23 cellular contexts compared by ENCODE assay signal in the genomic region with DNA sequence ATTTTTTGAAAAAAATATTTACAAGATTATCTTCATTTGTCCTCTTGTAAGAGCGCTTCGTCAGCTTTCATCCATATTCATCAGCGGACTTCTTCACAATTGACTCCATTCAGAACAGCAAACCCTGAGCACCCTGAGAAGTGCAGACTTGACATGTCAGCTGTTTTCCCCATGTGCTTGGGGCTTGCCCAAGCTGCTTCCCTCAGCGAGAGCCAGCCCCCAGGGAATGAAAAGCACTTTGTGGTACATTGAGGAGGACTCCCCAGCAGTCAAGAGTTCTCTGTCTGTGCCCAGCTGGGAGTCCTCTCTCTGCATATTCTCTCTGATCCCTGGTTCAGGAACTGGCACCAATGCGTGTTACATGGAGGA. TPM values are rescaled to one million over a fixed set of nuclear protein-coding genes. Genes with fewer than 3 reads are reported as not detected.
A peak's percentile ranks its signal among the peaks of the same experiment; 100 is the strongest.
DNase-seq lines count a peak whose midpoint lies in the region; ATAC-seq and TF ChIP-seq lines count a peak whose summit lies in the region.
"Had no signal": no experiment of that assay in that cellular context is flagged by ENCODE, and none has a peak within 500 bp of the region (broad histone marks: within the 10 kb centered on the region; RNA-seq: fewer than 3 reads in every experiment).

No MANE protein-coding gene starts in this region.

- no peaks in the 10 kb centered on the region for H3K36me3 Mint-ChIP-seq in neural crest cell (ENCODE audit: low read depth)
- H3K36me3 Mint-ChIP-seq: activated naive CD4-positive, alpha-beta T cell treated with anti-CD3 and anti-CD28 coated beads, Interleukin-2, amount 10 ng/mL, durations not matched to agents 7 days and 5 days; CD8-positive, alpha-beta memory T cell; IgD-negative memory B cell had no signal

- peak; percentile 25 for DNase-seq in NCI-H2171 treated with DMSO at 0.1 percent for 48 hours (lab: John Stamatoyannopoulos, UW)
- DNase-seq in cerebellum (ENCODE audit: low spot score): peak; percentile 28
- peak; percentile 23 for DNase-seq in neural crest cell (ENCODE audit: low read depth, low spot score)
- DNase-seq in GM19240 (ENCODE audit: insufficient read length, low spot score): no peak
- no peak for DNase-seq in activated CD8-positive, alpha-beta memory T cell treated with anti-CD3 and anti-CD28 coated beads for 24 hours
- DNase-seq: ACHN; activated CD4-positive, alpha-beta T cell treated with anti-CD3 and anti-CD28 coated beads, Interleukin-2, amount 50 U/mL, for 1 hour; activated naive CD4-positive, alpha-beta T cell treated with anti-CD3 and anti-CD28 coated beads, Interleukin-2, amount 10 ng/mL, durations not matched to agents 7 days and 5 days; activated T-cell treated with anti-CD3 and anti-CD28 coated beads, Interleukin-2, amount 50 U/mL, for 1 hour; body of pancreas; lower lobe of right lung; MV-4-11; naive thymus-derived CD4-positive, alpha-beta T cell; NCI-H2081 treated with DMSO at 0.1 percent for 48 hours; stimulated activated naive CD4-positive, alpha-beta T cell treated with Interleukin-2 at 50 U/mL for 16 hours had no signal

- H3K4me3 ChIP-seq in BLaER1: no peak overlapping the region
- H3K4me3 ChIP-seq: body of pancreas, gastroesophageal sphincter, lower lobe of right lung had no signal

- ATAC-seq in GM21390 (IDR thresholded peaks at IDR 0.05; ENCODE audit: unreplicated experiment) (no peak), GM18868 (IDR thresholded peaks at IDR 0.05; ENCODE audit: unreplicated experiment) (no peak)
- ATAC-seq: body of pancreas; gastroesophageal sphincter; lower lobe of right lung; naive thymus-derived CD4-positive, alpha-beta T cell had no signal

- no peaks in the 10 kb centered on the region for H4K20me1 ChIP-seq in BLaER1

- no peaks in the 10 kb centered on the region for H3K9me3 ChIP-seq in BLaER1
- H3K9me3 ChIP-seq: body of pancreas, gastroesophageal sphincter, lower lobe of right lung had no signal

- no peak for TF ChIP-seq CTCF in neural crest cell (conservative IDR thresholded peaks at IDR 0.05)

- no peaks in the 10 kb centered on the region for H3K27me3 ChIP-seq in BLaER1
- H3K27me3 ChIP-seq: body of pancreas, gastroesophageal sphincter had no signal

- H3K27me3 Mint-ChIP-seq in neural crest cell (ENCODE audit: low read depth): no peaks in the 10 kb centered on the region
- H3K27me3 Mint-ChIP-seq: CD8-positive, alpha-beta memory T cell; dendritic cell treated with granulocyte-macrophage colony-stimulating factor and Interleukin-4, amounts not matched to agents 40 ng/mL and 50 ng/mL, for 4 days; IgD-negative memory B cell; naive thymus-derived CD4-positive, alpha-beta T cell had no signal

- no peaks in the 10 kb centered on the region for H3K36me3 ChIP-seq in BLaER1
- H3K36me3 ChIP-seq: gastroesophageal sphincter, lower lobe of right lung had no signal

- H3K27ac ChIP-seq in BLaER1: no peak overlapping the region
- H3K27ac ChIP-seq: body of pancreas, gastroesophageal sphincter, lower lobe of right lung had no signal

- peaks cover 17% of the 10 kb centered on the region for H3K4me1 ChIP-seq in BLaER1
- H3K4me1 ChIP-seq: body of pancreas had no signal

- H3K9ac ChIP-seq in BLaER1: no peak overlapping the region

- peak overlapping the region; percentile 11 for H3K4me2 ChIP-seq in BLaER1

- H3K4me3 Mint-ChIP-seq in neural crest cell: no peak overlapping the region
- H3K4me3 Mint-ChIP-seq: activated naive CD4-positive, alpha-beta T cell treated with anti-CD3 and anti-CD28 coated beads, Interleukin-2, amount 10 ng/mL, durations not matched to agents 7 days and 5 days; CD8-positive, alpha-beta memory T cell; dendritic cell treated with granulocyte-macrophage colony-stimulating factor and Interleukin-4, amounts not matched to agents 40 ng/mL and 50 ng/mL, for 4 days; IgD-negative memory B cell; naive thymus-derived CD4-positive, alpha-beta T cell had no signal

- peak overlapping the region; percentile 67 for H3K27ac Mint-ChIP-seq in neural crest cell (ENCODE audit: unreplicated experiment)
- H3K27ac Mint-ChIP-seq: activated naive CD4-positive, alpha-beta T cell treated with anti-CD3 and anti-CD28 coated beads, Interleukin-2, amount 10 ng/mL, durations not matched to agents 7 days and 5 days; dendritic cell treated with granulocyte-macrophage colony-stimulating factor and Interleukin-4, amounts not matched to agents 40 ng/mL and 50 ng/mL, for 4 days; IgD-negative memory B cell; naive thymus-derived CD4-positive, alpha-beta T cell had no signal

- H3K9me3 Mint-ChIP-seq in neural crest cell: no peaks in the 10 kb centered on the region
- H3K9me3 Mint-ChIP-seq: activated naive CD4-positive, alpha-beta T cell treated with anti-CD3 and anti-CD28 coated beads, Interleukin-2, amount 10 ng/mL, durations not matched to agents 7 days and 5 days; CD8-positive, alpha-beta memory T cell; dendritic cell treated with granulocyte-macrophage colony-stimulating factor and Interleukin-4, amounts not matched to agents 40 ng/mL and 50 ng/mL, for 4 days; IgD-negative memory B cell; naive thymus-derived CD4-positive, alpha-beta T cell had no signal

- peaks cover 22% of the 10 kb centered on the region for H3K4me1 Mint-ChIP-seq in neural crest cell
- H3K4me1 Mint-ChIP-seq: IgD-negative memory B cell had no signal

RNA-seq across cellular contexts. Expression of a gene that starts 22.7 kb away (rescaled TPM):
- 0.91 TPM for total RNA-seq in cerebellum
- total RNA-seq in neural crest cell: not detected in 2 replicates
- total RNA-seq: urinary bladder had no signal

RNA-seq across cellular contexts. Expression of a gene that starts 35.5 kb away (rescaled TPM):
- 63.2 TPM for total RNA-seq in cerebellum
- total RNA-seq in neural crest cell: 88.8 and 93.2 TPM in 2 replicates

Comparison
In these comparisons a context has a peak if more than half of its experiments do, and no peak if none do; other contexts are left out.
1. DNase-seq: peak in NCI-H2171 treated with DMSO at 0.1 percent for 48 hours (single experiment), cerebellum (single experiment) and neural crest cell (single experiment); none in GM19240 (single experiment) and activated CD8-positive, alpha-beta memory T cell treated with anti-CD3 and anti-CD28 coated beads for 24 hours (single experiment).